ENCODE assay signal across 1 cellular context in the genomic region with DNA sequence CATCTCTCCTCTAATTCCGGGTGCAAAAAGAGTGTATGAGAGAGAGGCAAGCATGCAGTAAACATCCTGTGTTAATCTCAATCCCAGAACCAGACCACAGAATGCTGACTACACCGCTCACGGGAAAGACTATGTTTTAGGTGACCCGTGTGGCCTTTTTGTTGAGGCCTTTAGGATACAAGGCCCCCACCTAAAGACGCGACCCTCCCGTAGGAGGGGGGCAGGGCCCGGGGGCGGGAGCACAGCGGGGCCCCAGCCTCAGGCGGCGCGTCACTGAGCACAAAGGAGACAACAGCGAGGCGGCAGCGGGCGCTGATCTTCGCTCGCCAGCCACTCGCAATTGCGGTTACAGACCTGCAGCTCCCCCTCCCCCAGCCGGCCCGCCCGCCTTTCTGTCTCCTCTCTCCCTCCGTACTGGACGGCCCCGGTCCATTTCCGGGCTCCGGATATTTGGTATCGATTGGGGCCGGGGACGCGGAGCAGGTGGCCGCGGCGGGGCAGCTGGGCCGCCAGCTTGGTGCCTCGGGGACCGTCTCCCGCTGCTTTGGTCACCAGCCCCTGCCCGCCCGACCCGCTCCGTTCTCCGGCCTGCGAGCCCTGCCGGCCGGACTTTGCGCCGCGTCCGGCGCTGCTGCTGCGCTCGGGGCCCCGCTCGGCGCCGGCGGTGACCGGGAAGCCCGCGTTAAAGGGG.
TF ChIP-seq lines count a peak whose summit lies in the region.

Gene CCDC50 (plus strand): TSS at position 432 of the 691 bp plus-strand sequence. CDS start 281 bp downstream, outside the sequence.

TF ChIP-seq in K562, 482 proteins besides CTCF, POLR2A, EP300 and RAD21 (continued from another document and continues in another):
- TF ChIP-seq AFF4 (CRISPR knock-in tag; IDR thresholded peaks at IDR 0.05) (0 out of 2 replicates have a peak, but pooled peaks have one; percentile 10), ZKSCAN1 (IDR thresholded peaks at IDR 0.05; ENCODE audit: low read depth, low read length) (0 out of 2 replicates have a peak, but pooled peaks have one; percentile 16), BHLHE40 (IDR thresholded peaks at IDR 0.05; ENCODE audit: low read length) (peak; percentile 20; the same call in 1 of the 2 replicates), RBM14 (IDR thresholded peaks at IDR 0.05; ENCODE audit: borderline replicate concordance, insufficient read depth, low read depth, low read length) (no peak), ZBTB7A (IDR thresholded peaks at IDR 0.05; ENCODE audit: borderline replicate concordance, control insufficient read depth, low read depth, low read length) (peak; percentile 67), CHD7 (IDR thresholded peaks at IDR 0.05; ENCODE audit: low read depth, low read length) (no peak), DEAF1 (CRISPR knock-in tag; IDR thresholded peaks at IDR 0.05) (no peak), ZNF778 (CRISPR knock-in tag; IDR thresholded peaks at IDR 0.05) (no peak), GATA2 (CRISPR knock-in tag; IDR thresholded peaks at IDR 0.05) (no peak), HNRNPLL (IDR thresholded peaks at IDR 0.05; ENCODE audit: low read depth, low read length, poor library complexity, severe bottlenecking) (peak; percentile 92), NCOA6 (IDR thresholded peaks at IDR 0.05) (no peak), SIN3B (IDR thresholded peaks at IDR 0.05; ENCODE audit: low read depth) (0 out of 2 replicates have a peak, but pooled peaks have one; percentile 26), ZFX (CRISPR knock-in tag; IDR thresholded peaks at IDR 0.05) (peak; percentile 71; the same call in 1 of the 2 replicates), FOXJ2 (tag; IDR thresholded peaks at IDR 0.05) (peak; percentile 64; the same call in 1 of the 2 replicates), SMARCA4 (IDR thresholded peaks at IDR 0.05) (0 out of 2 replicates have a peak, but pooled peaks have one; percentile 37), POLR2H (tag; IDR thresholded peaks at IDR 0.05; ENCODE audit: low read depth) (peak; percentile 42; the same call in 1 of the 2 replicates), ELF4 (CRISPR knock-in tag; IDR thresholded peaks at IDR 0.05) (no peak), KLF1 (tag; IDR thresholded peaks at IDR 0.05) (peak; percentile 66), TGIF2 (CRISPR knock-in tag; IDR thresholded peaks at IDR 0.05) (no peak), KLF16 (IDR thresholded peaks at IDR 0.05) (peak; percentile 66), ILF3 (IDR thresholded peaks at IDR 0.05; ENCODE audit: borderline replicate concordance) (no peak), PRPF4 (IDR thresholded peaks at IDR 0.05; ENCODE audit: insufficient read depth, low read depth, low read length, poor library complexity, severe bottlenecking) (peak; percentile 56), CCAR2 (IDR thresholded peaks at IDR 0.05; ENCODE audit: low read depth, low read length) (no peak), CTCFL (IDR thresholded peaks at IDR 0.05; ENCODE audit: borderline replicate concordance, insufficient read depth, low read depth, low read length, poor library complexity, severe bottlenecking) (peak; percentile 26), XRCC4 (IDR thresholded peaks at IDR 0.05; ENCODE audit: extremely low read depth, insufficient read depth, insufficient read length) (no peak), EP400 (IDR thresholded peaks at IDR 0.05) (peak; percentile 67), ERF (CRISPR knock-in tag; IDR thresholded peaks at IDR 0.05) (no peak)
- TF ChIP-seq, protein P1, sequence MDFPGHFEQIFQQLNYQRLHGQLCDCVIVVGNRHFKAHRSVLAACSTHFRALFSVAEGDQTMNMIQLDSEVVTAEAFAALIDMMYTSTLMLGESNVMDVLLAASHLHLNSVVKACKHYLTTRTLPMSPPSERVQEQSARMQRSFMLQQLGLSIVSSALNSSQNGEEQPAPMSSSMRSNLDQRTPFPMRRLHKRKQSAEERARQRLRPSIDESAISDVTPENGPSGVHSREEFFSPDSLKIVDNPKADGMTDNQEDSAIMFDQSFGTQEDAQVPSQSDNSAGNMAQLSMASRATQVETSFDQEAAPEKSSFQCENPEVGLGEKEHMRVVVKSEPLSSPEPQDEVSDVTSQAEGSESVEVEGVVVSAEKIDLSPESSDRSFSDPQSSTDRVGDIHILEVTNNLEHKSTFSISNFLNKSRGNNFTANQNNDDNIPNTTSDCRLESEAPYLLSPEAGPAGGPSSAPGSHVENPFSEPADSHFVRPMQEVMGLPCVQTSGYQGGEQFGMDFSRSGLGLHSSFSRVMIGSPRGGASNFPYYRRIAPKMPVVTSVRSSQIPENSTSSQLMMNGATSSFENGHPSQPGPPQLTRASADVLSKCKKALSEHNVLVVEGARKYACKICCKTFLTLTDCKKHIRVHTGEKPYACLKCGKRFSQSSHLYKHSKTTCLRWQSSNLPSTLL (IDR thresholded peaks at IDR 0.05), result no peak
- TF ChIP-seq, protein P2, sequence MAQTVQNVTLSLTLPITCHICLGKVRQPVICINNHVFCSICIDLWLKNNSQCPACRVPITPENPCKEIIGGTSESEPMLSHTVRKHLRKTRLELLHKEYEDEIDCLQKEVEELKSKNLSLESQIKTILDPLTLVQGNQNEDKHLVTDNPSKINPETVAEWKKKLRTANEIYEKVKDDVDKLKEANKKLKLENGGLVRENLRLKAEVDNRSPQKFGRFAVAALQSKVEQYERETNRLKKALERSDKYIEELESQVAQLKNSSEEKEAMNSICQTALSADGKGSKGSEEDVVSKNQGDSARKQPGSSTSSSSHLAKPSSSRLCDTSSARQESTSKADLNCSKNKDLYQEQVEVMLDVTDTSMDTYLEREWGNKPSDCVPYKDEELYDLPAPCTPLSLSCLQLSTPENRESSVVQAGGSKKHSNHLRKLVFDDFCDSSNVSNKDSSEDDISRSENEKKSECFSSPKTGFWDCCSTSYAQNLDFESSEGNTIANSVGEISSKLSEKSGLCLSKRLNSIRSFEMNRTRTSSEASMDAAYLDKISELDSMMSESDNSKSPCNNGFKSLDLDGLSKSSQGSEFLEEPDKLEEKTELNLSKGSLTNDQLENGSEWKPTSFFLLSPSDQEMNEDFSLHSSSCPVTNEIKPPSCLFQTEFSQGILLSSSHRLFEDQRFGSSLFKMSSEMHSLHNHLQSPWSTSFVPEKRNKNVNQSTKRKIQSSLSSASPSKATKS (CRISPR knock-in tag; IDR thresholded peaks at IDR 0.05), result no peak
